In the genomic region with DNA sequence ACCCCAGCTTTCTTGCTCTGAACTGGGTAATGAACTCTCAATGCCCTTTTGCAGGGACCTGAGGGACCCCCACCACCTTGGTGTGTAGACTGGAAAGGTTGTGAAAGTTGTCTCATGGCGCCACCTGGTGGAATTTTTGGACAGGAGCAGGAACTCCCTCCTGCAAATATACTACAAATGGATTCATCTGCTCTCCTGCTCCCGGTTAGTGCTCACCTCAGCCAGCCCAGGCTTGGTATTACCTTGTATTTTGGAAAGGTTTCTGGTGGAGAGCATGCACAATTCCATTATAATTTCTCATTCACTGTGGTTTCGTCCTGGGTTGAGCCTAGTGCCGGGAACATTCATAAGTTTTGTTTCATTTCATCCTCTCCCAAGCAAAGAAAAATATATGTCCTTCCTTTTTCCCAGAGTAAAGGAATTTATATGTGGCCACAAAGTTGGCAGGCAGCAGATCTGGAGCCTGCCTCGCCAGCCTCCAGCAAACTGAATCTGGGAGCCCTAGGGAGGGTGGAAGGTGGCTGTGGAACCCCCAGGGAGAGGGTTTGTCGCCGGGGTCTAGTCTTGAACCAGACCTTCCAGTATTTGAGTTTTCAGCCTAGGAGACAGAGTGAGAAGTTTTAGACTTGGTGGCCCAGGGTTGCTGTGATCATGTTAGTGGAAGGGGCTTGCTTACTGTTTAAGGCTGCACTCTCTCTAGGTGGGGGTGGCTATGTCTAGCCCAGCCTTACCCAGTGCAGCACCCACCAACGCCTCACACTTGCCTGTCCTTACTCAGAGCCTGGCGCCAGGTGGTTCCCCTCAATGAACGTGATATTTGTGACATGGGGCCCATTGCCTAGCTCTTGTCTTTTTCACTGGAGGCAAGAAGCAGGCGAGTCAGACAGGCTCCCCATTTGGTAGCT, we compare ENCODE assay signal across 8 cellular contexts. TPM values are rescaled to one million over a fixed set of nuclear protein-coding genes. Genes with fewer than 3 reads are reported as not detected.
A peak's percentile ranks its signal among the peaks of the same experiment; 100 is the strongest.
DNase-seq lines count a peak whose midpoint lies in the region; ATAC-seq, FAIRE-seq and TF ChIP-seq lines count a peak whose summit lies in the region.

No MANE protein-coding gene starts in this region.

- peak; percentile 66 for ATAC-seq in activated CD8-positive, alpha-beta T cell treated with anti-CD3 and anti-CD28 coated beads, Interleukin-2, amount 10 ng/mL, durations not matched to agents 7 days and 5 days
- ATAC-seq in GM21381 (IDR thresholded peaks at IDR 0.05; ENCODE audit: unreplicated experiment), result no peak

- H3K23ac ChIP-seq in H1 (ENCODE audit: insufficient read length), result no peak overlapping the region
- H3K23ac ChIP-seq in mesenchymal stem cell (ENCODE audit: low read length in 2 of 2), result no peak overlapping the region

- H2BK120ac ChIP-seq in H1 (replicated peaks; ENCODE audit: low read depth, low read length) (no peak overlapping the region), mesenchymal stem cell (ENCODE audit: low read depth, low read length) (no peak overlapping the region)

- H3K79me1 ChIP-seq in H1 (ENCODE audit: low read depth, low read length) (no peaks in the 10 kb centered on the region), mesenchymal stem cell (replicated peaks; ENCODE audit: low read length, poor library complexity, severe bottlenecking) (no peaks in the 10 kb centered on the region)

- no peak overlapping the region for H2AFZ ChIP-seq in H1 (ENCODE audit: low read length)
- H2AFZ ChIP-seq in mesenchymal stem cell (ENCODE audit: low read depth, low read length), result no peak overlapping the region

- no peaks in the 10 kb centered on the region for H3K9me3 ChIP-seq in H1 (ENCODE audit: insufficient read depth in 2 of 2, low read depth in 1 of 2, low read length in 1 of 2)
- no peaks in the 10 kb centered on the region for H3K9me3 ChIP-seq in mesenchymal stem cell (ENCODE audit: control insufficient read depth, low read length)

- H4K20me1 ChIP-seq in H1 (replicated peaks in 1 of 2; ENCODE audit: control insufficient read depth in 1 of 2, insufficient read depth in 2 of 2, low read length in 2 of 2), result peaks cover 2 to 3% of the 10 kb centered on the region in 2 experiments

- H2BK15ac ChIP-seq in H1 (ENCODE audit: low read length) (no peak overlapping the region), mesenchymal stem cell (ENCODE audit: low read depth, poor library complexity, severe bottlenecking) (no peak overlapping the region)

- H3K27me3 ChIP-seq in H1 (replicated peaks in 1 of 4; ENCODE audit: control insufficient read depth in 3 of 4, extremely low read depth in 1 of 4, insufficient read depth in 3 of 4, low read length in 3 of 4) (no peaks in the 10 kb centered on the region), mesenchymal stem cell (ENCODE audit: control insufficient read depth in 1 of 2, insufficient read depth in 1 of 2, low read length in 2 of 2) (peaks cover 30 to 85% of the 10 kb centered on the region in 2 experiments)

- no peak overlapping the region for H2BK12ac ChIP-seq in H1 (ENCODE audit: low read depth, low read length)
- no peak overlapping the region for H2BK12ac ChIP-seq in mesenchymal stem cell (ENCODE audit: low read length in 2 of 2)

- TF ChIP-seq POLR2A in H1 (IDR thresholded peaks at IDR 0.05; ENCODE audit: control extremely low read depth in 1 of 2, low read depth in 2 of 2, low read length in 2 of 2), result no peak

- no peaks in the 10 kb centered on the region for H3K4me1 Mint-ChIP-seq in activated CD8-positive, alpha-beta T cell treated with anti-CD3 and anti-CD28 coated beads, Interleukin-2, amount 10 ng/mL, durations not matched to agents 7 days and 5 days (ENCODE audit: low read depth)

- CTCF ChIA-PET in activated CD8-positive, alpha-beta T cell treated with anti-CD3 and anti-CD28 coated beads, Interleukin-2, amount 10 ng/mL, durations not matched to agents 7 days and 5 days (lab: Charles Lee), result interaction anchor here (1.7 to 14.9 kb wide), 4 partner anchors 8 to 126 kb away, joined by 7 to 314 read pairs (median 14); a partner anchor contains a TSS
- CTCF ChIA-PET in H1 (lab: Charles Lee; ENCODE audit: partially characterized antibody), result interaction anchor here (0.7 to 41.0 kb wide), 20 partner anchors 8 to 231 kb away, joined by 3 to 1374 read pairs (median 4); a partner anchor contains a TSS

- DNase-seq in SIG-M5 treated with dmso at 0.1 percent for 504 hours (lab: John Stamatoyannopoulos, UW; ENCODE audit: unreplicated experiment), result peak; percentile 40
- no peak for DNase-seq in SIG-M5 (lab: John Stamatoyannopoulos, UW)
- peak; percentile 18 for DNase-seq in NCI-H345 treated with DMSO at 0.1 percent for 48 hours (lab: John Stamatoyannopoulos, UW; ENCODE audit: unreplicated experiment)
- peak; percentile 81 for DNase-seq in activated CD8-positive, alpha-beta T cell treated with anti-CD3 and anti-CD28 coated beads, Interleukin-2, amount 10 ng/mL, durations not matched to agents 7 days and 5 days
- peak in 1 of 2 experiments; percentile 80 for DNase-seq in H1 (ENCODE audit: low read depth in 1 of 2, low spot score in 2 of 2)
- DNase-seq in mesenchymal stem cell, result peak; percentile 60
- peak; percentile 40 for DNase-seq in stimulated activated CD8-positive, alpha-beta memory T cell treated with anti-CD3 and anti-CD28 coated beads, Interleukin-15, amount 100 ng/mL, for 24 hours (ENCODE audit: low read depth)

- no peak overlapping the region for H3K56ac ChIP-seq in H1 (replicated peaks; ENCODE audit: insufficient read length, low read depth, low read length)

- TF ChIP-seq RAD21 in H1 (IDR thresholded peaks at IDR 0.05 in 1 of 2, conservative IDR thresholded peaks at IDR 0.05 in 1 of 2; ENCODE audit: low read depth in 2 of 2, low read length in 2 of 2), result peak; percentile 98 to 99

- H3K4me1 ChIP-seq in H1 (replicated peaks in 1 of 4; ENCODE audit: control insufficient read depth in 3 of 4, insufficient read depth in 4 of 4, low read length in 3 of 4) (peaks cover 4 to 9% (median 7%) of the 10 kb centered on the region in 4 experiments), mesenchymal stem cell (ENCODE audit: control insufficient read depth, insufficient read depth, low read depth, low read length) (peaks cover 7% of the 10 kb centered on the region)

- no peak overlapping the region for H4K5ac ChIP-seq in H1 (ENCODE audit: insufficient read length, low read depth, low read length)

- H2AK5ac ChIP-seq in H1 (ENCODE audit: low read depth, low read length) (no peak overlapping the region), mesenchymal stem cell (ENCODE audit: low read length, severe bottlenecking) (no peak overlapping the region)

- H3K27ac Mint-ChIP-seq in activated CD8-positive, alpha-beta T cell treated with anti-CD3 and anti-CD28 coated beads, Interleukin-2, amount 10 ng/mL, durations not matched to agents 7 days and 5 days, result no peak overlapping the region

- H2BK5ac ChIP-seq in H1 (ENCODE audit: low read depth, low read length) (no peak overlapping the region), mesenchymal stem cell (ENCODE audit: low read depth, low read length, poor library complexity, severe bottlenecking) (no peak overlapping the region)

- peaks cover 4% of the 10 kb centered on the region for H3K27me3 Mint-ChIP-seq in activated CD8-positive, alpha-beta T cell treated with anti-CD3 and anti-CD28 coated beads, Interleukin-2, amount 10 ng/mL, durations not matched to agents 7 days and 5 days (ENCODE audit: low read depth)

- H3K4me2 ChIP-seq in H1 (ENCODE audit: insufficient read depth in 1 of 2, low read depth in 2 of 2, low read length in 2 of 2) (no peak overlapping the region), mesenchymal stem cell (ENCODE audit: low read length, poor library complexity, severe bottlenecking) (no peak overlapping the region)

- peak; percentile 64 to 97 (median 89) for TF ChIP-seq CTCF in H1 (IDR thresholded peaks at IDR 0.05; ENCODE audit: control extremely low read depth in 1 of 3, insufficient read depth in 1 of 3, low read depth in 1 of 3, low read length in 3 of 3)

- no peak overlapping the region for H3K14ac ChIP-seq in H1 (ENCODE audit: insufficient read length)
- no peak overlapping the region for H3K14ac ChIP-seq in mesenchymal stem cell (ENCODE audit: low read length in 2 of 2)

- H3K9me3 Mint-ChIP-seq in activated CD8-positive, alpha-beta T cell treated with anti-CD3 and anti-CD28 coated beads, Interleukin-2, amount 10 ng/mL, durations not matched to agents 7 days and 5 days (ENCODE audit: insufficient read depth), result no peaks in the 10 kb centered on the region

- no peak overlapping the region for H3K4me3 Mint-ChIP-seq in activated CD8-positive, alpha-beta T cell treated with anti-CD3 and anti-CD28 coated beads, Interleukin-2, amount 10 ng/mL, durations not matched to agents 7 days and 5 days

- H3K4ac ChIP-seq in H1 (replicated peaks; ENCODE audit: insufficient read length, low read depth, low read length), result no peak overlapping the region
- no peak overlapping the region for H3K4ac ChIP-seq in mesenchymal stem cell (ENCODE audit: low read depth in 1 of 2, low read length in 2 of 2)

- H3K36me3 ChIP-seq in H1 (ENCODE audit: control insufficient read depth in 2 of 4, insufficient read depth in 4 of 4, low read length in 3 of 4) (no peaks in the 10 kb centered on the region), mesenchymal stem cell (ENCODE audit: control insufficient read depth in 1 of 2, insufficient read depth in 2 of 2, low read depth in 1 of 2, low read length in 2 of 2) (no peaks in the 10 kb centered on the region)

- no peaks in the 10 kb centered on the region for H3K79me2 ChIP-seq in H1 (ENCODE audit: control insufficient read depth in 1 of 2, insufficient read depth in 2 of 2, low read length in 2 of 2)

- no peak overlapping the region for H2BK20ac ChIP-seq in H1 (ENCODE audit: low read length)

- 64% methylated on average over 11 of the region's 11 CpGs; no CpG with 5 or more reads in 1 of the 2 experiments for WGBS in H1 (ENCODE audit: extremely low coverage in 1 of 2, insufficient coverage in 1 of 2, insufficient read length in 1 of 2, insufficient replicate concordance in 2 of 2, low coverage in 1 of 2, low lambda C conversion rate in 2 of 2, missing lambda C conversion rate in 1 of 2), 2 experiments
- WGBS in mesenchymal stem cell, result 72% methylated on average over 7 of the region's 11 CpGs

- H4K91ac ChIP-seq in H1 (replicated peaks; ENCODE audit: insufficient read length, low read length) (no peak overlapping the region), mesenchymal stem cell (ENCODE audit: low read length) (no peak overlapping the region)

- no peaks in the 10 kb centered on the region for H3K36me3 Mint-ChIP-seq in activated CD8-positive, alpha-beta T cell treated with anti-CD3 and anti-CD28 coated beads, Interleukin-2, amount 10 ng/mL, durations not matched to agents 7 days and 5 days (ENCODE audit: low read depth)

- POLR2A ChIA-PET in activated CD8-positive, alpha-beta T cell treated with anti-CD3 and anti-CD28 coated beads, Interleukin-2, amount 10 ng/mL, durations not matched to agents 7 days and 5 days (lab: Charles Lee), result no interaction called here
- POLR2A ChIA-PET in H1 (lab: Charles Lee; ENCODE audit: partially characterized antibody), result interaction anchor here (0.5 to 7.9 kb wide), 3 partner anchors 79 to 232 kb away, joined by 3 to 59 read pairs (median 3); no protein-coding TSS in a partner anchor

- H3K27ac ChIP-seq in H1 (ENCODE audit: low read depth, low read length), result no peak overlapping the region
- no peak overlapping the region for H3K27ac ChIP-seq in mesenchymal stem cell (ENCODE audit: low read length, poor library complexity, severe bottlenecking)

- H3K23me2 ChIP-seq in H1 (ENCODE audit: low read depth, low read length), result no peaks in the 10 kb centered on the region

- no peak overlapping the region for H3K4me3 ChIP-seq in H1 (ENCODE audit: extremely low read depth in 1 of 4, insufficient read depth in 2 of 4, low read depth in 3 of 4, low read length in 4 of 4)
- H3K4me3 ChIP-seq in mesenchymal stem cell (ENCODE audit: insufficient read depth in 1 of 2, low read depth in 1 of 2, low read length in 2 of 2), result no peak overlapping the region

- peak; percentile 86 for FAIRE-seq in H1 (lab: Jason Lieb, UNC)

- H3K18ac ChIP-seq in H1 (ENCODE audit: extremely low read depth, low read length), result no peak overlapping the region
- H3K18ac ChIP-seq in mesenchymal stem cell (ENCODE audit: low read depth in 1 of 2, low read length in 2 of 2), result no peak overlapping the region

- H3K9ac ChIP-seq in H1 (replicated peaks in 1 of 4; ENCODE audit: extremely low read depth in 1 of 4, low read depth in 3 of 4, low read length in 3 of 4) (no peak overlapping the region), mesenchymal stem cell (ENCODE audit: low read length) (no peak overlapping the region)

- H4K8ac ChIP-seq in H1 (ENCODE audit: extremely low read depth, insufficient read depth, low read length), result no peak overlapping the region
- H4K8ac ChIP-seq in mesenchymal stem cell (ENCODE audit: low read length), result no peak overlapping the region

- 0 out of 3 replicates have a peak, but pooled peaks of 1 of the 2 experiments have one; percentile 33 for TF ChIP-seq EP300 in H1 (IDR thresholded peaks at IDR 0.05; ENCODE audit: borderline replicate concordance in 1 of 2, low read depth in 2 of 2, low read length in 2 of 2)

RNA-seq across cellular contexts. Expression of a gene that starts 9.5 kb away (rescaled TPM):
- 1 to 10 TPM; 5.4 to 6.1 TPM for total RNA-seq in activated CD8-positive, alpha-beta T cell treated with anti-CD3 and anti-CD28 coated beads, Interleukin-2, amount 10 ng/mL, durations not matched to agents 7 days and 5 days
- total RNA-seq in H1 (2021; fragmentation: NEBNext Ultra II Directional; extraction: Animal tissue kit (Norgen Biotek cat#: 25700)), result 18.6 and 19.3 TPM in 2 replicates
- polyA plus RNA-seq in H1 (2011; rRNA removed), result 29.2 and 30.1 TPM in 2 replicates
- polyA plus RNA-seq in H1 (2011; cell fraction: cytosol; rRNA removed), result 33.7 TPM
- 23.0 TPM for polyA plus RNA-seq in H1 (2011; cell fraction: nucleus; rRNA removed)
- 24.7 to 33.7 TPM (median 28.7 TPM) in 4 replicates for polyA plus RNA-seq in H1 (2012, experiment 1 of 2)
- polyA plus RNA-seq in H1 (2012, experiment 2 of 2), result 21.4 TPM
- polyA plus RNA-seq in H1 (2013, experiment 1 of 2), result 18.9 TPM
- 20.3 TPM for polyA plus RNA-seq in H1 (2013, experiment 2 of 2)
- polyA minus RNA-seq in H1 (2011; rRNA and poly(A)+ RNA removed), result 9.3 and 11.0 TPM in 2 replicates
- polyA minus RNA-seq in H1 (2011; cell fraction: cytosol; rRNA and poly(A)+ RNA removed), result 8.7 TPM
- 14.9 TPM for polyA minus RNA-seq in H1 (2011; cell fraction: nucleus; rRNA and poly(A)+ RNA removed)
- 0.80 TPM for polyA plus RNA-seq in mesenchymal stem cell (2013, experiment 1 of 2)
- polyA plus RNA-seq in mesenchymal stem cell (2013, experiment 2 of 2), result 0.68 TPM
